ENCODE assay signal across 9 cellular contexts in genomic region chr17:42797067-42798007, GRCh38. TPM values are rescaled to one million over a fixed set of nuclear protein-coding genes. Genes with fewer than 3 reads are reported as not detected.
A peak's percentile ranks its signal among the peaks of the same experiment; 100 is the strongest.
DNase-seq lines count a peak whose midpoint lies in the region; ATAC-seq and TF ChIP-seq lines count a peak whose summit lies in the region.
"Had no signal": no experiment of that assay in that cellular context is flagged by ENCODE, and none has a peak within 500 bp of the region (broad histone marks: within the 10 kb centered on the region; RNA-seq: fewer than 3 reads in every experiment).

No MANE protein-coding gene starts in this region.

- H3K9me3 ChIP-seq in adrenal gland (replicated peaks in 1 of 3), result no peaks in the 10 kb centered on the region
- no peaks in the 10 kb centered on the region for H3K9me3 ChIP-seq in tibial artery
- H3K9me3 ChIP-seq: neutrophil had no signal

- H3K27ac ChIP-seq in adrenal gland (no peak overlapping the region), tibial artery (no peak overlapping the region)

- H3K27me3 ChIP-seq in adrenal gland (no peaks in the 10 kb centered on the region), tibial artery (no peaks in the 10 kb centered on the region)

- intact Hi-C loops in adrenal gland (cut with DNase I), result no loop called here
- intact Hi-C loops in tibial artery (cut with DNase I; ENCODE audit: low total_unique reads), result no loop called here

- H3K4me3 ChIP-seq in adrenal gland (peak overlapping the region in 3 of 4 donors; percentile 69 to 84 (median 70)), tibial artery (peak overlapping the region; percentile 61 to 65)

- no peaks in the 10 kb centered on the region for H3K9me3 Mint-ChIP-seq in activated T-cell treated with anti-CD3 and anti-CD28 coated beads, Interleukin-2, amount 50 U/mL, for 4 hours

- peaks cover 19% of the 10 kb centered on the region for H3K4me1 Mint-ChIP-seq in activated T-cell treated with anti-CD3 and anti-CD28 coated beads, Interleukin-2, amount 50 U/mL, for 4 hours (ENCODE audit: low read depth)

- peak overlapping the region; percentile 95 for H3K4me3 Mint-ChIP-seq in activated T-cell treated with anti-CD3 and anti-CD28 coated beads, Interleukin-2, amount 50 U/mL, for 4 hours

- H3K4me1 ChIP-seq in adrenal gland (replicated peaks in 1 of 2), result peaks cover 12 to 14% of the 10 kb centered on the region in 2 donors
- peaks cover 0 to 22% (median 19%) of the 10 kb centered on the region in 4 donors for H3K4me1 ChIP-seq in tibial artery

- H3K36me3 ChIP-seq in adrenal gland (replicated peaks in 1 of 2) (no peaks in the 10 kb centered on the region), tibial artery (peaks cover 0 to 21% (median 4%) of the 10 kb centered on the region in 3 donors)
- H3K36me3 ChIP-seq: neutrophil had no signal

- no peaks in the 10 kb centered on the region for H3K27me3 Mint-ChIP-seq in activated T-cell treated with anti-CD3 and anti-CD28 coated beads, Interleukin-2, amount 50 U/mL, for 4 hours (ENCODE audit: low read depth)

- WGBS in adrenal gland, 4 donors, result 76 to 79% (median 77%) methylated on average over 10 of the region's 10 CpGs

- ATAC-seq in activated T-cell treated with anti-CD3 and anti-CD28 coated beads, Interleukin-2, amount 50 U/mL, for 4 hours, result no peak
- ATAC-seq in HG02884 (IDR thresholded peaks at IDR 0.05; ENCODE audit: unreplicated experiment), result no peak

- DNase-seq in activated T-cell treated with anti-CD3 and anti-CD28 coated beads, Interleukin-2, amount 50 U/mL, for 4 hours, result no peak
- DNase-seq in activated T-cell treated with anti-CD3 and anti-CD28 coated beads, Interleukin-2, amount 50 U/mL, for 48 hours, result no peak
- DNase-seq in adrenal gland, result no peak
- peak; percentile 72 for DNase-seq in left kidney (ENCODE audit: low read depth, low spot score)
- DNase-seq in tibial artery, result no peak
- no peak for DNase-seq in occipital lobe (lab: John Stamatoyannopoulos, UW)
- DNase-seq in nucleus accumbens (lab: John Stamatoyannopoulos, UW), result no peak

- no peak for TF ChIP-seq POLR2A in adrenal gland (IDR thresholded peaks at IDR 0.05)

- H3K36me3 Mint-ChIP-seq in activated T-cell treated with anti-CD3 and anti-CD28 coated beads, Interleukin-2, amount 50 U/mL, for 4 hours (ENCODE audit: insufficient read depth), result peaks cover 3% of the 10 kb centered on the region

- TF ChIP-seq CTCF in adrenal gland (IDR thresholded peaks at IDR 0.05), result no peak
- no peak for TF ChIP-seq CTCF in tibial artery (IDR thresholded peaks at IDR 0.05)

RNA-seq across cellular contexts. Expression of gene COA3, which starts 1.2 kb away (rescaled TPM):
- 10 to 100 TPM; 52.2 to 56.2 (median 55.1) TPM for total RNA-seq in activated T-cell treated with anti-CD3 and anti-CD28 coated beads, Interleukin-2, amount 50 U/mL, for 4 hours
- 100 to 1,000 TPM in 2 of 8 donors, 10 to 100 TPM in 6; 65.3 to 126 (median 83.4) TPM for total RNA-seq in adrenal gland
- 10 to 100 TPM; 55.6 to 98.2 (median 91.1) TPM for polyA plus RNA-seq in adrenal gland
- 61.8 TPM for total RNA-seq in occipital lobe

RNA-seq across cellular contexts. Expression of gene CNTD1, which starts 1.3 kb away (rescaled TPM):
- total RNA-seq in activated T-cell treated with anti-CD3 and anti-CD28 coated beads, Interleukin-2, amount 50 U/mL, for 4 hours, result not detected
- total RNA-seq in adrenal gland, result 1 to 10 TPM in 2 of 8 donors, under 1 TPM in 1, not detected in 5; 0.69 to 8.2 (median 1.2) TPM
- polyA plus RNA-seq in adrenal gland, result under 1 TPM; 0.24 to 0.32 (median 0.27) TPM
- total RNA-seq in occipital lobe, result 0.47 TPM

RNA-seq across cellular contexts. Expression of gene WNK4, which starts 16.9 kb away (rescaled TPM):
- under 1 TPM; 0.16 to 0.46 (median 0.38) TPM for total RNA-seq in activated T-cell treated with anti-CD3 and anti-CD28 coated beads, Interleukin-2, amount 50 U/mL, for 4 hours
- total RNA-seq in adrenal gland (under 1 TPM in 3 of 8 donors, not detected in 5; 0.18 to 0.46 (median 0.38) TPM), occipital lobe (0.31 TPM)
- under 1 TPM; 0.05 to 0.08 (median 0.07) TPM for polyA plus RNA-seq in adrenal gland

RNA-seq across cellular contexts. Expression of gene VPS25, which starts 24.1 kb away (rescaled TPM):
- total RNA-seq in activated T-cell treated with anti-CD3 and anti-CD28 coated beads, Interleukin-2, amount 50 U/mL, for 4 hours, result 100 to 1,000 TPM in 1 of 3 donors, 10 to 100 TPM in 2; 92.6 to 106 (median 98.7) TPM
- 10 to 100 TPM; 43.2 to 68.9 (median 51.6) TPM for total RNA-seq in adrenal gland
- 10 to 100 TPM; 25.7 to 63.4 (median 37.0) TPM for polyA plus RNA-seq in adrenal gland
- total RNA-seq in occipital lobe, result 24.5 TPM

RNA-seq across cellular contexts. Expression of gene BECN1, which starts 26.7 kb away (rescaled TPM):
- total RNA-seq in activated T-cell treated with anti-CD3 and anti-CD28 coated beads, Interleukin-2, amount 50 U/mL, for 4 hours, result 100 to 1,000 TPM; 101 to 121 (median 112) TPM
- total RNA-seq in adrenal gland, result 100 to 1,000 TPM in 5 of 8 donors, 10 to 100 TPM in 3; 70.1 to 235 (median 105) TPM
- 10 to 100 TPM; 27.0 to 76.6 (median 33.1) TPM for polyA plus RNA-seq in adrenal gland
- 57.7 TPM for total RNA-seq in occipital lobe
